In genomic region chr19:7921302-7921954, GRCh38 we compare ENCODE assay signal across 8 cellular contexts. TPM values are rescaled to one million over a fixed set of nuclear protein-coding genes. Genes with fewer than 3 reads are reported as not detected.
DNase-seq lines count a peak whose midpoint lies in the region; ATAC-seq, FAIRE-seq and TF ChIP-seq lines count a peak whose summit lies in the region.

No MANE protein-coding gene starts in this region.

- TF ChIP-seq EP300 in Ishikawa (IDR thresholded peaks at IDR 0.05; ENCODE audit: borderline replicate concordance): no peak

- peak overlapping the region; percentile 78 to 96 (median 94) for H3K4me3 Mint-ChIP-seq in naive B cell

- peak overlapping the region; percentile 51 for H3K4me3 ChIP-seq in AG09309 (ENCODE audit: control insufficient read depth, low read depth, low read length)
- H3K4me3 ChIP-seq in bronchial epithelial cell (ENCODE audit: low read depth, low read length): peak overlapping the region; percentile 40

- no peaks in the 10 kb centered on the region for H3K9me3 Mint-ChIP-seq in naive B cell

- TF ChIP-seq RAD21 in Ishikawa (IDR thresholded peaks at IDR 0.05; ENCODE audit: low read depth): no peak

- H3K36me3 ChIP-seq in bronchial epithelial cell (ENCODE audit: control insufficient read depth, insufficient read depth, low read length): peaks cover 6% of the 10 kb centered on the region

- H3K4me1 Mint-ChIP-seq in naive B cell: peaks cover 36 to 53% (median 39%) of the 10 kb centered on the region in 3 donors

- no peak for FAIRE-seq in bronchial epithelial cell (lab: Jason Lieb, UNC)

- no peak for TF ChIP-seq CTCF in AG09309 (IDR thresholded peaks at IDR 0.05; ENCODE audit: control insufficient read depth, insufficient read depth, low read depth, low read length, missing control alignments)
- no peak for TF ChIP-seq CTCF in bronchial epithelial cell (IDR thresholded peaks at IDR 0.05; ENCODE audit: insufficient read depth, low read length, severe bottlenecking)

- H3K27me3 Mint-ChIP-seq in naive B cell: peaks cover 9 to 29% (median 16%) of the 10 kb centered on the region in 3 donors

- no peaks in the 10 kb centered on the region for H3K36me3 Mint-ChIP-seq in naive B cell

- ATAC-seq in naive B cell (ENCODE audit: low read depth in 2 of 2): no peak

- no peak for DNase-seq in AG09309 (ENCODE audit: low read depth)
- DNase-seq in bronchial epithelial cell (ENCODE audit: low read depth): no peak
- DNase-seq in naive B cell: no peak
- no peak for DNase-seq in A172 (ENCODE audit: low spot score)
- no peak for DNase-seq in OCI-M1 (lab: John Stamatoyannopoulos, UW)
- no peak for DNase-seq in T-helper 9 cell
- DNase-seq in SKM-1 treated with dmso at 0.1 percent for 144 hours (lab: John Stamatoyannopoulos, UW; ENCODE audit: unreplicated experiment): no peak

- H3K27me3 ChIP-seq in bronchial epithelial cell (ENCODE audit: control insufficient read depth, insufficient read depth, low read length): no peaks in the 10 kb centered on the region

- peak overlapping the region in 4 of 6 donors; percentile 82 to 97 (median 88) for H3K27ac Mint-ChIP-seq in naive B cell

TF ChIP-seq in Ishikawa, 13 proteins besides CTCF, POLR2A, EP300 and RAD21:
- TF ChIP-seq USF1 (IDR thresholded peaks at IDR 0.05): 0 out of 2 replicates have a peak, but pooled peaks have one; percentile 13
- no peak for TF ChIP-seq EGR1 (IDR thresholded peaks at IDR 0.05)

RNA-seq across cellular contexts. Expression of gene SNAPC2, which starts 1.3 kb away (rescaled TPM):
- 13.4 and 15.9 TPM in 2 replicates for total RNA-seq in bronchial epithelial cell
- 10 to 100 TPM in 4 of 6 donors, 1 to 10 TPM in 2; 1.5 to 20.2 (median 14.7) TPM for polyA plus RNA-seq in naive B cell (ENCODE audit: low read depth in 6 of 6)
- total RNA-seq in A172 (2014; rRNA removed; shearing (Covaris generic)): 30.6 and 44.5 TPM in 2 replicates

RNA-seq across cellular contexts. Expression of gene CTXN1, which starts 4.5 kb away (rescaled TPM):
- total RNA-seq in bronchial epithelial cell: 0.26 and 0.77 TPM in 2 replicates
- not detected for polyA plus RNA-seq in naive B cell (ENCODE audit: low read depth in 6 of 6)
- total RNA-seq in A172 (2014; rRNA removed; shearing (Covaris generic)): 24.3 and 37.0 TPM in 2 replicates

RNA-seq across cellular contexts. Expression of gene TGFBR3L, which starts 6.8 kb away (rescaled TPM):
- total RNA-seq in bronchial epithelial cell: 1.8 and 1.9 TPM in 2 replicates
- polyA plus RNA-seq in naive B cell (ENCODE audit: low read depth in 6 of 6): not detected
- total RNA-seq in A172 (2014; rRNA removed; shearing (Covaris generic)): 0.34 TPM in 1 of 2 replicates, not detected in the other

RNA-seq across cellular contexts. Expression of gene MAP2K7, which starts 17.8 kb away (rescaled TPM):
- 10.0 and 11.9 TPM in 2 replicates for total RNA-seq in bronchial epithelial cell
- polyA plus RNA-seq in naive B cell (ENCODE audit: low read depth in 6 of 6): 1 to 10 TPM in 5 of 6 donors, under 1 TPM in 1; 0.50 to 5.1 (median 2.9) TPM
- total RNA-seq in A172 (2014; rRNA removed; shearing (Covaris generic)): 7.1 and 12.7 TPM in 2 replicates

RNA-seq across cellular contexts. Expression of gene TIMM44, which starts 22.0 kb away (rescaled TPM):
- 96.1 and 146 TPM in 2 replicates for total RNA-seq in bronchial epithelial cell
- polyA plus RNA-seq in naive B cell (ENCODE audit: low read depth in 6 of 6): 10 to 100 TPM in 4 of 6 donors, 1 to 10 TPM in 2; 7.8 to 21.0 (median 14.1) TPM
- total RNA-seq in A172 (2014; rRNA removed; shearing (Covaris generic)): 82.0 and 92.0 TPM in 2 replicates

Comparison
In these comparisons a context has a peak if more than half of its experiments do, and no peak if none do; other contexts are left out.
1. RNA of gene CTXN1, which starts 4.5 kb away (total RNA-seq): 24.3 to 37.0 TPM in A172; 0.26 to 0.77 TPM in bronchial epithelial cell; every median in the first group is over 10 times any median in the second.